ENCODE assay signal across 8 cellular contexts in genomic region chr5:97181856-97182545, GRCh38. TPM values are rescaled to one million over a fixed set of nuclear protein-coding genes. Genes with fewer than 3 reads are reported as not detected.
DNase-seq lines count a peak whose midpoint lies in the region; ATAC-seq and TF ChIP-seq lines count a peak whose summit lies in the region.

No MANE protein-coding gene starts in this region.

- H3K4me1 ChIP-seq in CD4-positive, CD25-positive, alpha-beta regulatory T cell (ENCODE audit: control insufficient read depth, insufficient read depth, low read length, poor library complexity, severe bottlenecking), result peaks cover 24% of the 10 kb centered on the region
- peaks cover 9% of the 10 kb centered on the region for H3K4me1 ChIP-seq in MM.1S (ENCODE audit: low read length)

- ATAC-seq in CD4-positive, CD25-positive, alpha-beta regulatory T cell (ENCODE audit: low read depth in 2 of 2), result no peak
- ATAC-seq in HG03442 (IDR thresholded peaks at IDR 0.05; ENCODE audit: unreplicated experiment) (no peak), HG02623 (IDR thresholded peaks at IDR 0.05; ENCODE audit: unreplicated experiment) (no peak)

- H2AFZ ChIP-seq in MM.1S (ENCODE audit: low read length), result no peak overlapping the region
- H2AFZ ChIP-seq in neural cell (ENCODE audit: low read depth, low read length), result no peak overlapping the region

- H3K4me2 ChIP-seq in MM.1S (ENCODE audit: low read depth, low read length), result peak overlapping the region; percentile 64
- H3K4me2 ChIP-seq in neural cell (ENCODE audit: low read length), result peak overlapping the region; percentile 94

- H3F3A ChIP-seq in MM.1S (ENCODE audit: insufficient read depth, low read length) (no peaks in the 10 kb centered on the region; the same call in 1 of the 2 replicates), neural cell (ENCODE audit: insufficient read depth, low read length, poor library complexity, severe bottlenecking) (no peaks in the 10 kb centered on the region)

- H3K9me3 Mint-ChIP-seq in CD4-positive, CD25-positive, alpha-beta regulatory T cell, result peaks cover 0 to 2% (median 0%) of the 10 kb centered on the region in 7 donors

- no peak for DNase-seq in CD4-positive, CD25-positive, alpha-beta regulatory T cell
- no peak for DNase-seq in MM.1S
- no peak for DNase-seq in dorsolateral prefrontal cortex
- no peak for DNase-seq in NCI-H1436 (lab: John Stamatoyannopoulos, UW)
- no peak for DNase-seq in NCI-H345 (lab: John Stamatoyannopoulos, UW)

- peak overlapping the region; percentile 91 to 98 (median 94) for H3K4me3 Mint-ChIP-seq in CD4-positive, CD25-positive, alpha-beta regulatory T cell

- H3K4me1 Mint-ChIP-seq in CD4-positive, CD25-positive, alpha-beta regulatory T cell, result peaks cover 16 to 48% (median 33%) of the 10 kb centered on the region in 4 donors

- intact Hi-C loops in dorsolateral prefrontal cortex (cut with DNase I), result loop anchor here in 1 of 2 donors (5.0 kb wide), 1 partner anchor 1590 kb away; the partner anchor contains the start of gene RGMB

- H3K36me3 ChIP-seq in CD4-positive, CD25-positive, alpha-beta regulatory T cell (ENCODE audit: control insufficient read depth, insufficient read depth, low read length), result peaks cover 20% of the 10 kb centered on the region
- H3K36me3 ChIP-seq in MM.1S (replicated peaks; ENCODE audit: insufficient read depth, low read length) (no peaks in the 10 kb centered on the region; the same call in 1 of the 2 replicates), neural cell (ENCODE audit: insufficient read depth, low read length) (no peaks in the 10 kb centered on the region)

- H3K9me3 ChIP-seq in CD4-positive, CD25-positive, alpha-beta regulatory T cell (ENCODE audit: control insufficient read depth in 2 of 2, low read length in 2 of 2), result no peaks in the 10 kb centered on the region
- H3K9me3 ChIP-seq in MM.1S (replicated peaks; ENCODE audit: insufficient read depth, low read length) (no peaks in the 10 kb centered on the region), neural cell (ENCODE audit: low read length) (no peaks in the 10 kb centered on the region)

- TF ChIP-seq CTCF in MM.1S (IDR thresholded peaks at IDR 0.05; ENCODE audit: low read length) (no peak), dorsolateral prefrontal cortex (IDR thresholded peaks at IDR 0.05 in 54 of 56, conservative IDR thresholded peaks at IDR 0.05 in 2 of 56; ENCODE audit: low read depth in 1 of 56, partially characterized antibody in 56 of 56) (no peak), neural cell (IDR thresholded peaks at IDR 0.05; ENCODE audit: poor library complexity, severe bottlenecking) (no peak)

- no peak overlapping the region for H3K27ac ChIP-seq in CD4-positive, CD25-positive, alpha-beta regulatory T cell (ENCODE audit: insufficient read depth, low read length, poor library complexity, severe bottlenecking)
- no peak overlapping the region for H3K27ac ChIP-seq in MM.1S (ENCODE audit: low read length)
- H3K27ac ChIP-seq in dorsolateral prefrontal cortex, result peak overlapping the region in 3 of 59 donors; percentile 91 to 94 (median 93)
- H3K27ac ChIP-seq in neural cell (ENCODE audit: low read length), result no peak overlapping the region

- no peaks in the 10 kb centered on the region for H3K9me2 ChIP-seq in MM.1S (replicated peaks; ENCODE audit: insufficient read depth, low read length)
- H3K9me2 ChIP-seq in neural cell (ENCODE audit: insufficient read depth, low read length), result no peaks in the 10 kb centered on the region

- H4K20me1 ChIP-seq in MM.1S (ENCODE audit: insufficient read depth, low read length) (no peaks in the 10 kb centered on the region), neural cell (ENCODE audit: insufficient read depth) (no peaks in the 10 kb centered on the region)

- no peak for TF ChIP-seq RAD21 in neural cell (conservative IDR thresholded peaks at IDR 0.05)

- H3K79me2 ChIP-seq in MM.1S (ENCODE audit: low read length) (peaks cover 37% of the 10 kb centered on the region), neural cell (replicated peaks; ENCODE audit: insufficient read depth, low read length) (peaks cover 17% of the 10 kb centered on the region)

- TF ChIP-seq EP300 in neural cell (conservative IDR thresholded peaks at IDR 0.05; ENCODE audit: poor library complexity, severe bottlenecking), result no peak

- H3K27me3 ChIP-seq in CD4-positive, CD25-positive, alpha-beta regulatory T cell (ENCODE audit: control insufficient read depth, insufficient read depth, low read length), result no peaks in the 10 kb centered on the region
- no peaks in the 10 kb centered on the region for H3K27me3 ChIP-seq in MM.1S (replicated peaks; ENCODE audit: insufficient read depth, low read length)
- no peaks in the 10 kb centered on the region for H3K27me3 ChIP-seq in dorsolateral prefrontal cortex
- no peaks in the 10 kb centered on the region for H3K27me3 ChIP-seq in neural cell (ENCODE audit: insufficient read depth, low read depth, low read length)

- H3K27ac Mint-ChIP-seq in CD4-positive, CD25-positive, alpha-beta regulatory T cell, result peak overlapping the region; percentile 99 to 100 (median 100)

- peaks cover 22% of the 10 kb centered on the region for H3K36me3 Mint-ChIP-seq in CD4-positive, CD25-positive, alpha-beta regulatory T cell

- H3K27me3 Mint-ChIP-seq in CD4-positive, CD25-positive, alpha-beta regulatory T cell, result peaks cover 11% of the 10 kb centered on the region

- H3K9ac ChIP-seq in MM.1S (ENCODE audit: low read length) (peak overlapping the region; percentile 72; the same call in 1 of the 2 replicates), neural cell (ENCODE audit: low read length) (peak overlapping the region; percentile 65)

- H3K4me3 ChIP-seq in CD4-positive, CD25-positive, alpha-beta regulatory T cell (ENCODE audit: low read depth, low read length), result peak overlapping the region; percentile 99
- peak overlapping the region; percentile 90 for H3K4me3 ChIP-seq in MM.1S (ENCODE audit: low read length)
- peak overlapping the region; percentile 61 to 98 (median 87) for H3K4me3 ChIP-seq in dorsolateral prefrontal cortex
- H3K4me3 ChIP-seq in neural cell (ENCODE audit: low read length), result peak overlapping the region; percentile 83

TF ChIP-seq in neural cell, 6 proteins besides CTCF, POLR2A, EP300 and RAD21:
- no peak for TF ChIP-seq EZH2 (IDR thresholded peaks at IDR 0.05; ENCODE audit: borderline replicate concordance, insufficient read depth, low read length, poor library complexity, severe bottlenecking)
- no peak for TF ChIP-seq TAF1 (IDR thresholded peaks at IDR 0.05; ENCODE audit: low read depth)
- TF ChIP-seq MXI1 (conservative IDR thresholded peaks at IDR 0.05; ENCODE audit: poor library complexity, severe bottlenecking), result no peak
- no peak for TF ChIP-seq SMC3 (conservative IDR thresholded peaks at IDR 0.05; ENCODE audit: poor library complexity)
- TF ChIP-seq REST (IDR thresholded peaks at IDR 0.05; ENCODE audit: borderline replicate concordance), result no peak
- no peak for TF ChIP-seq POLR2AphosphoS5 (IDR thresholded peaks at IDR 0.05)

RNA-seq across cellular contexts. Expression of gene RIOK2, which starts 1.0 kb away (rescaled TPM):
- 22.9 TPM for total RNA-seq in CD4-positive, CD25-positive, alpha-beta regulatory T cell
- polyA plus RNA-seq in CD4-positive, CD25-positive, alpha-beta regulatory T cell, result 10 to 100 TPM; 22.9 to 34.3 (median 24.8) TPM
- total RNA-seq in dorsolateral prefrontal cortex, result 10 to 100 TPM in 119 of 120 experiments, 1 to 10 TPM in 1; 9.8 to 40.5 (median 21.9) TPM
- polyA plus RNA-seq in neural cell, result 17.4 and 20.7 TPM in 2 replicates
- polyA minus RNA-seq in neural cell, result 39.8 and 48.2 TPM in 2 replicates

RNA-seq across cellular contexts. Expression of gene LIX1, which starts 39.6 kb away (rescaled TPM):
- not detected for total RNA-seq in CD4-positive, CD25-positive, alpha-beta regulatory T cell
- not detected for polyA plus RNA-seq in CD4-positive, CD25-positive, alpha-beta regulatory T cell
- 10 to 100 TPM in 112 of 120 experiments, 1 to 10 TPM in 8; 4.5 to 44.2 (median 17.9) TPM for total RNA-seq in dorsolateral prefrontal cortex
- 1.1 and 1.9 TPM in 2 replicates for polyA plus RNA-seq in neural cell
- polyA minus RNA-seq in neural cell, result 1.2 and 2.0 TPM in 2 replicates
